18 cellular contexts compared by ENCODE assay signal in genomic region chr1:163055531-163055930, GRCh38. TPM values are rescaled to one million over a fixed set of nuclear protein-coding genes. Genes with fewer than 3 reads are reported as not detected.
DNase-seq lines count a peak whose midpoint lies in the region; ATAC-seq and TF ChIP-seq lines count a peak whose summit lies in the region.
"Had no signal": no experiment of that assay in that cellular context is flagged by ENCODE, and none has a peak within 500 bp of the region (broad histone marks: within the 10 kb centered on the region; RNA-seq: fewer than 3 reads in every experiment).

No MANE protein-coding gene starts in this region.

- intact Hi-C loops in naive thymus-derived CD4-positive, alpha-beta T cell (cut with micrococcal nuclease), result no loop called here

- CTCF ChIA-PET in naive thymus-derived CD4-positive, alpha-beta T cell (lab: Charles Lee), result no interaction called here

- no peaks in the 10 kb centered on the region for H3K27me3 ChIP-seq in naive thymus-derived CD4-positive, alpha-beta T cell (ENCODE audit: control insufficient read depth in 2 of 2, insufficient read depth in 2 of 2, low read length in 2 of 2)
- no peaks in the 10 kb centered on the region for H3K27me3 ChIP-seq in tibial nerve
- H3K27me3 ChIP-seq: foreskin keratinocyte had no signal

- TF ChIP-seq EP300 in tibial nerve (IDR thresholded peaks at IDR 0.05), result no peak

- H3K27ac Mint-ChIP-seq in naive thymus-derived CD4-positive, alpha-beta T cell, result no peak overlapping the region
- H3K27ac Mint-ChIP-seq: activated CD8-positive, alpha-beta T cell treated with anti-CD3 and anti-CD28 coated beads for 36 hours; activated T-helper 2 cell treated with anti-CD3 and anti-CD28 coated beads, Interferon-gamma antibody, Interleukin-2, Interleukin-4, amounts not matched to agents 10 μg/mL and 5 μg/mL and 100 μg/mL, durations not matched to agents 14 hours and 24 hours and 36 hours; HFFc6 had no signal

- H3K4me3 ChIP-seq in naive thymus-derived CD4-positive, alpha-beta T cell (ENCODE audit: low read length), result no peak overlapping the region
- no peak overlapping the region for H3K4me3 ChIP-seq in tibial nerve
- H3K4me3 ChIP-seq: PC-9, psoas muscle had no signal

- no peak for ATAC-seq in HG03378 (IDR thresholded peaks at IDR 0.05; ENCODE audit: unreplicated experiment)
- ATAC-seq in naive thymus-derived CD4-positive, alpha-beta T cell, result no peak
- ATAC-seq: activated CD8-positive, alpha-beta T cell treated with anti-CD3 and anti-CD28 coated beads for 36 hours; foreskin keratinocyte; psoas muscle had no signal

- H3K4me3 Mint-ChIP-seq in naive thymus-derived CD4-positive, alpha-beta T cell, result no peak overlapping the region
- H3K4me3 Mint-ChIP-seq: activated CD8-positive, alpha-beta T cell treated with anti-CD3 and anti-CD28 coated beads for 36 hours; HFFc6 had no signal

- 48 to 53% methylated on average over 4 of the region's 4 CpGs for WGBS in tibial nerve, 2 donors

- no peaks in the 10 kb centered on the region for H3K36me3 ChIP-seq in naive thymus-derived CD4-positive, alpha-beta T cell (ENCODE audit: control insufficient read depth in 2 of 3, insufficient read depth in 3 of 3, low read length in 3 of 3)
- H3K36me3 ChIP-seq in tibial nerve, result no peaks in the 10 kb centered on the region

- no peak for TF ChIP-seq CTCF in tibial nerve (IDR thresholded peaks at IDR 0.05)

- H3K27me3 Mint-ChIP-seq in naive thymus-derived CD4-positive, alpha-beta T cell, result peaks cover 5 to 31% (median 23%) of the 10 kb centered on the region in 5 donors

- H3K4me1 ChIP-seq in naive thymus-derived CD4-positive, alpha-beta T cell (ENCODE audit: control insufficient read depth in 2 of 2, insufficient read depth in 2 of 2, low read length in 2 of 2), result no peaks in the 10 kb centered on the region
- no peaks in the 10 kb centered on the region for H3K4me1 ChIP-seq in tibial nerve
- H3K4me1 ChIP-seq: foreskin keratinocyte, psoas muscle had no signal

- no peaks in the 10 kb centered on the region for H3K4me1 Mint-ChIP-seq in naive thymus-derived CD4-positive, alpha-beta T cell

- no peak for TF ChIP-seq POLR2A in tibial nerve (IDR thresholded peaks at IDR 0.05)

- DNase-seq in DMS53 treated with DMSO at 0.1 percent for 48 hours (lab: John Stamatoyannopoulos, UW; ENCODE audit: unreplicated experiment), result peak; percentile 96
- DNase-seq in NCI-H2029 treated with DMSO at 0.1 percent for 48 hours (lab: John Stamatoyannopoulos, UW), result peak; percentile 91
- peak; percentile 95 for DNase-seq in NCI-H748 treated with DMSO at 0.1 percent for 48 hours (lab: John Stamatoyannopoulos, UW)
- DNase-seq in left kidney (ENCODE audit: low read depth, low spot score), result peak; percentile 80
- no peak for DNase-seq in naive thymus-derived CD4-positive, alpha-beta T cell
- DNase-seq in GM19240 (ENCODE audit: insufficient read length, low spot score), result no peak
- DNase-seq in tibial nerve (ENCODE audit: low spot score in 2 of 2), result no peak
- DNase-seq: activated CD8-positive, alpha-beta T cell treated with anti-CD3 and anti-CD28 coated beads for 36 hours; AML-193; foreskin keratinocyte; HFFc6; NCI-H1048; PC-9; psoas muscle; stimulated activated CD4-positive, alpha-beta T cell treated with anti-CD3 and anti-CD28 coated beads, Interleukin-12 subunit alpha, Interleukin-12 subunit beta, amount 100 ng/mL, for 4 hours; SW 1271 had no signal

- no peaks in the 10 kb centered on the region for H3K36me3 Mint-ChIP-seq in naive thymus-derived CD4-positive, alpha-beta T cell

- no peaks in the 10 kb centered on the region for H3K9me3 ChIP-seq in naive thymus-derived CD4-positive, alpha-beta T cell (ENCODE audit: control insufficient read depth in 2 of 3, low read length in 3 of 3)
- H3K9me3 ChIP-seq in tibial nerve, result no peaks in the 10 kb centered on the region
- H3K9me3 ChIP-seq: psoas muscle had no signal

- POLR2A ChIA-PET in naive thymus-derived CD4-positive, alpha-beta T cell (lab: Charles Lee), result no interaction called here

- no peak overlapping the region for H3K27ac ChIP-seq in naive thymus-derived CD4-positive, alpha-beta T cell (ENCODE audit: low read depth, low read length)
- no peak overlapping the region for H3K27ac ChIP-seq in tibial nerve
- H3K27ac ChIP-seq: foreskin keratinocyte, PC-9, psoas muscle had no signal

- peaks cover 0 to 3% (median 0%) of the 10 kb centered on the region in 11 donors for H3K9me3 Mint-ChIP-seq in naive thymus-derived CD4-positive, alpha-beta T cell
- H3K9me3 Mint-ChIP-seq: activated CD8-positive, alpha-beta T cell treated with anti-CD3 and anti-CD28 coated beads for 36 hours; activated T-helper 2 cell treated with anti-CD3 and anti-CD28 coated beads, Interferon-gamma antibody, Interleukin-2, Interleukin-4, amounts not matched to agents 10 μg/mL and 5 μg/mL and 100 μg/mL, durations not matched to agents 14 hours and 24 hours and 36 hours; HFFc6 had no signal

RNA-seq across cellular contexts. Expression of gene RGS4, which starts 13.6 kb away (rescaled TPM):
- total RNA-seq in naive thymus-derived CD4-positive, alpha-beta T cell, result not detected
- polyA plus RNA-seq in naive thymus-derived CD4-positive, alpha-beta T cell, result not detected
- 1 to 10 TPM in 1 of 4 donors, under 1 TPM in 2, not detected in 1; 0.21 to 1.4 (median 0.30) TPM for total RNA-seq in tibial nerve
- total RNA-seq: activated CD8-positive, alpha-beta T cell treated with anti-CD3 and anti-CD28 coated beads for 36 hours; activated T-helper 2 cell treated with anti-CD3 and anti-CD28 coated beads, Interferon-gamma antibody, Interleukin-2, Interleukin-4, amounts not matched to agents 10 μg/mL and 5 μg/mL and 100 μg/mL, durations not matched to agents 14 hours and 24 hours and 36 hours; PC-9 had no signal

Comparison
In these comparisons a context has a peak if more than half of its experiments do, and no peak if none do; other contexts are left out.
1. DNase-seq: peak in DMS53 treated with DMSO at 0.1 percent for 48 hours (single experiment), NCI-H2029 treated with DMSO at 0.1 percent for 48 hours (single experiment), NCI-H748 treated with DMSO at 0.1 percent for 48 hours (single experiment) and left kidney (single experiment); none in naive thymus-derived CD4-positive, alpha-beta T cell (0 of 9), GM19240 (single experiment) and tibial nerve (0 of 2).